Comparison of ENCODE assay signal across 1 cellular context in the genomic region with DNA sequence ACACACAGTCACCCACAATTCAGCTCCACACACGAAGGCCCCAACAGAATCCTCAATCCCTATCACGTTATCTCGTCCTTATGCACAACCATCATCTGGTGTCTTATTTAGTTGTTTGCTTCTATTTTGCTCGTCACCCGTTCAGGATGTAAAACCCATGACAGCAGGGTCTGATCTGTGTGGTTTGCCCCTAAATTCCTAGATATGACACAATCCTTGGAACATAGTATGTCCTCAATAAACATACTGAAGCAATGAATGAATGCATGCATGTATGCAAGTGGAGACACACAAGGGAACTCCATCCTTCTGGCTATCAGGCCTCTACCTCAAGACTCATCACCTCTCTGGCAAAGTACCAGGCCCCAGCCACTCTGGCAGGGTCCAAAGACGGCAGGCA.
TF ChIP-seq lines count a peak whose summit lies in the region.

No MANE protein-coding gene starts in this region.

TF ChIP-seq in HepG2, 621 proteins besides CTCF, POLR2A, EP300 and RAD21:
- 0 out of 2 replicates have a peak, but pooled peaks have one; percentile 32 for TF ChIP-seq ZNF598 (CRISPR knock-in tag; IDR thresholded peaks at IDR 0.05; ENCODE audit: borderline replicate concordance)
- no peak for TF ChIP-seq ZMYM2 (CRISPR knock-in tag; IDR thresholded peaks at IDR 0.05)
- no peak for TF ChIP-seq PHF8 (CRISPR knock-in tag; IDR thresholded peaks at IDR 0.05)
- TF ChIP-seq, protein P1, sequence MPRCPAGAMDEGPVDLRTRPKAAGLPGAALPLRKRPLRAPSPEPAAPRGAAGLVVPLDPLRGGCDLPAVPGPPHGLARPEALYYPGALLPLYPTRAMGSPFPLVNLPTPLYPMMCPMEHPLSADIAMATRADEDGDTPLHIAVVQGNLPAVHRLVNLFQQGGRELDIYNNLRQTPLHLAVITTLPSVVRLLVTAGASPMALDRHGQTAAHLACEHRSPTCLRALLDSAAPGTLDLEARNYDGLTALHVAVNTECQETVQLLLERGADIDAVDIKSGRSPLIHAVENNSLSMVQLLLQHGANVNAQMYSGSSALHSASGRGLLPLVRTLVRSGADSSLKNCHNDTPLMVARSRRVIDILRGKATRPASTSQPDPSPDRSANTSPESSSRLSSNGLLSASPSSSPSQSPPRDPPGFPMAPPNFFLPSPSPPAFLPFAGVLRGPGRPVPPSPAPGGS (CRISPR knock-in tag; IDR thresholded peaks at IDR 0.05): 0 out of 2 replicates have a peak, but pooled peaks have one; percentile 28
- no peak for TF ChIP-seq MATR3 (CRISPR knock-in tag; IDR thresholded peaks at IDR 0.05)
- TF ChIP-seq RFX5 (IDR thresholded peaks at IDR 0.05; ENCODE audit: low read depth, low read length): no peak
